ENCODE assay signal across 13 cellular contexts in genomic region chr10:49280001-49280408, GRCh38. TPM values are rescaled to one million over a fixed set of nuclear protein-coding genes. Genes with fewer than 3 reads are reported as not detected.
DNase-seq lines count a peak whose midpoint lies in the region; ATAC-seq and TF ChIP-seq lines count a peak whose summit lies in the region.
"Had no signal": no experiment of that assay in that cellular context is flagged by ENCODE, and none has a peak within 500 bp of the region (broad histone marks: within the 10 kb centered on the region; RNA-seq: fewer than 3 reads in every experiment).

No MANE protein-coding gene starts in this region.

- H3K4me3 Mint-ChIP-seq in activated naive CD8-positive, alpha-beta T cell treated with anti-CD3 and anti-CD28 coated beads, Interleukin-2, amount 50 U/mL, for 24 hours, result no peak overlapping the region
- H3K4me3 Mint-ChIP-seq: activated naive CD4-positive, alpha-beta T cell treated with anti-CD3 and anti-CD28 coated beads for 36 hours had no signal

- no peak overlapping the region for H3K4me2 ChIP-seq in DND-41 (ENCODE audit: insufficient read depth, low read length)

- peaks cover 3% of the 10 kb centered on the region for H3K27me3 Mint-ChIP-seq in activated naive CD8-positive, alpha-beta T cell treated with anti-CD3 and anti-CD28 coated beads, Interleukin-2, amount 50 U/mL, for 24 hours

- ATAC-seq in DND-41 (ENCODE audit: insufficient read depth, low read depth), result peak; percentile 44; the same call in 2 of the 3 replicates
- peak; percentile 62 for ATAC-seq in activated naive CD8-positive, alpha-beta T cell treated with anti-CD3 and anti-CD28 coated beads, Interleukin-2, amount 50 U/mL, for 24 hours

- no peak overlapping the region for H3K27ac ChIP-seq in DND-41 (ENCODE audit: low read length)
- no peak overlapping the region for H3K27ac ChIP-seq in dorsolateral prefrontal cortex
- H3K27ac ChIP-seq: tibial nerve had no signal

- no peak overlapping the region for H3K9ac ChIP-seq in DND-41 (ENCODE audit: low read depth, low read length)

- TF ChIP-seq CTCF in DND-41 (IDR thresholded peaks at IDR 0.05; ENCODE audit: borderline replicate concordance, extremely low read depth, low read length, poor library complexity, severe bottlenecking) (no peak), dorsolateral prefrontal cortex (IDR thresholded peaks at IDR 0.05 in 54 of 56, conservative IDR thresholded peaks at IDR 0.05 in 2 of 56; ENCODE audit: low read depth in 1 of 56, partially characterized antibody in 56 of 56) (no peak)

- H3K36me3 ChIP-seq in DND-41 (ENCODE audit: insufficient read depth, low read length), result no peaks in the 10 kb centered on the region
- H3K36me3 ChIP-seq: tibial nerve had no signal

- no peak overlapping the region for H2AFZ ChIP-seq in DND-41 (ENCODE audit: low read depth, low read length)

- intact Hi-C loops in dorsolateral prefrontal cortex (cut with DNase I), result no loop called here

- no peaks in the 10 kb centered on the region for H3K79me2 ChIP-seq in DND-41 (ENCODE audit: insufficient read depth, low read length)

- H3K4me1 Mint-ChIP-seq in activated naive CD8-positive, alpha-beta T cell treated with anti-CD3 and anti-CD28 coated beads, Interleukin-2, amount 50 U/mL, for 24 hours, result peaks cover 5% of the 10 kb centered on the region

- no peaks in the 10 kb centered on the region for H3K9me3 ChIP-seq in DND-41 (ENCODE audit: insufficient read depth, low read length, severe bottlenecking)
- H3K9me3 ChIP-seq: tibial nerve had no signal

- no peaks in the 10 kb centered on the region for H3K36me3 Mint-ChIP-seq in activated naive CD8-positive, alpha-beta T cell treated with anti-CD3 and anti-CD28 coated beads, Interleukin-2, amount 50 U/mL, for 24 hours (ENCODE audit: low read depth)

- H3K27me3 ChIP-seq in DND-41 (ENCODE audit: insufficient read depth, low read length, poor library complexity) (no peaks in the 10 kb centered on the region), dorsolateral prefrontal cortex (peaks cover 0 to 9% (median 0%) of the 10 kb centered on the region in 45 donors)
- H3K27me3 ChIP-seq: tibial nerve had no signal

- no peaks in the 10 kb centered on the region for H3K4me1 ChIP-seq in DND-41 (ENCODE audit: insufficient read depth, low read length)
- H3K4me1 ChIP-seq: tibial nerve had no signal

- H3K4me3 ChIP-seq in DND-41 (ENCODE audit: low read depth in 1 of 2, low read length in 2 of 2) (no peak overlapping the region), dorsolateral prefrontal cortex (no peak overlapping the region)
- H3K4me3 ChIP-seq: tibial nerve had no signal

- no peak for DNase-seq in DND-41
- peak; percentile 23 for DNase-seq in KBM-7
- DNase-seq in activated naive CD8-positive, alpha-beta T cell treated with anti-CD3 and anti-CD28 coated beads, Interleukin-2, amount 50 U/mL, for 24 hours, result no peak
- DNase-seq in mesenteric fat pad (ENCODE audit: low spot score), result peak; percentile 47
- no peak for DNase-seq in DMS53 treated with DMSO at 0.1 percent for 48 hours (lab: John Stamatoyannopoulos, UW; ENCODE audit: unreplicated experiment)
- DNase-seq in dorsolateral prefrontal cortex, result no peak
- DNase-seq in NCI-H2029 (lab: John Stamatoyannopoulos, UW), result no peak
- no peak for DNase-seq in activated gamma-delta T cell (lab: John Stamatoyannopoulos, UW)
- DNase-seq: activated naive CD4-positive, alpha-beta T cell treated with anti-CD3 and anti-CD28 coated beads for 36 hours; kidney; NCI-H1048; stimulated activated CD4-positive, alpha-beta T cell treated with anti-CD3 and anti-CD28 coated beads, Interleukin-4, amount 100 ng/mL, for 4 hours had no signal

- H3K9me3 Mint-ChIP-seq in activated naive CD8-positive, alpha-beta T cell treated with anti-CD3 and anti-CD28 coated beads, Interleukin-2, amount 50 U/mL, for 24 hours, result no peaks in the 10 kb centered on the region
- H3K9me3 Mint-ChIP-seq: activated naive CD4-positive, alpha-beta T cell treated with anti-CD3 and anti-CD28 coated beads for 36 hours had no signal

- in situ Hi-C loops in KBM-7 (cut with MboI; ENCODE audit: low pct_unique_long_range_greater_than_20kb, low sequenced_read_pairs), result no loop called here

- no peaks in the 10 kb centered on the region for H4K20me1 ChIP-seq in DND-41 (ENCODE audit: insufficient read depth, low read length)

- no peak overlapping the region for H3K27ac Mint-ChIP-seq in activated naive CD8-positive, alpha-beta T cell treated with anti-CD3 and anti-CD28 coated beads, Interleukin-2, amount 50 U/mL, for 24 hours
- H3K27ac Mint-ChIP-seq: activated naive CD4-positive, alpha-beta T cell treated with anti-CD3 and anti-CD28 coated beads for 36 hours had no signal

RNA-seq across cellular contexts. Expression of gene C10orf71, which starts 19.0 kb away (rescaled TPM):
- total RNA-seq in mesenteric fat pad, result not detected
- under 1 TPM in 2 of 120 experiments, not detected in 118; 0.12 to 0.15 TPM for total RNA-seq in dorsolateral prefrontal cortex
- total RNA-seq: activated naive CD4-positive, alpha-beta T cell treated with anti-CD3 and anti-CD28 coated beads for 36 hours; kidney had no signal

Comparison
In these comparisons a context has a peak if more than half of its experiments do, and no peak if none do; other contexts are left out.
1. DNase-seq: peak in KBM-7 (single experiment) and mesenteric fat pad (single experiment); none in DND-41 (single experiment), activated naive CD8-positive, alpha-beta T cell treated with anti-CD3 and anti-CD28 coated beads, Interleukin-2, amount 50 U/mL, for 24 hours (single experiment), DMS53 treated with DMSO at 0.1 percent for 48 hours (single experiment), dorsolateral prefrontal cortex (0 of 10), NCI-H2029 (single experiment) and activated gamma-delta T cell (single experiment).